In genomic region chr5:112979723-112980122, GRCh38 we compare ENCODE assay signal across 10 cellular contexts. TPM values are rescaled to one million over a fixed set of nuclear protein-coding genes. Genes with fewer than 3 reads are reported as not detected.
A peak's percentile ranks its signal among the peaks of the same experiment; 100 is the strongest.
DNase-seq lines count a peak whose midpoint lies in the region; ATAC-seq and TF ChIP-seq lines count a peak whose summit lies in the region.
"Had no signal": no experiment of that assay in that cellular context is flagged by ENCODE, and none has a peak within 500 bp of the region (broad histone marks: within the 10 kb centered on the region; RNA-seq: fewer than 3 reads in every experiment).

No MANE protein-coding gene starts in this region.

- no peak overlapping the region for H3K9ac ChIP-seq in fibroblast of lung (ENCODE audit: insufficient read depth, low read length)
- no peak overlapping the region for H3K9ac ChIP-seq in skeletal muscle satellite cell (ENCODE audit: low read depth, low read length)

- CTCF ChIA-PET in T-cell (lab: Charles Lee) = interaction anchor here (0.6 to 2.8 kb wide), 8 partner anchors 8 to 632 kb away, joined by 3 to 43 read pairs (median 4); no protein-coding TSS in a partner anchor

- H3K4me1 ChIP-seq in fibroblast of lung (ENCODE audit: control insufficient read depth, extremely low read depth, insufficient read depth, low read length) = peaks cover 2% of the 10 kb centered on the region
- peaks cover 15% of the 10 kb centered on the region for H3K4me1 ChIP-seq in skeletal muscle satellite cell (ENCODE audit: control insufficient read depth, insufficient read depth, low read length)

- POLR2A ChIA-PET in T-cell (lab: Charles Lee) = interaction anchor here in 1 of 2 donors (0.6 to 1.3 kb wide), 4 partner anchors 17 to 534 kb away, joined by 3 to 5 read pairs (median 4); partner anchors contain the start of gene YTHDC2

- ATAC-seq in activated T-cell treated with anti-CD3 and anti-CD28 coated beads, Interleukin-2, amount 50 U/mL, for 72 hours (replicated peaks in 1 of 2) = no peak
- no peak for ATAC-seq in T-cell (replicated peaks in 1 of 4)
- ATAC-seq in HG02884 (IDR thresholded peaks at IDR 0.05; ENCODE audit: unreplicated experiment) = no peak
- ATAC-seq in GM21360 (IDR thresholded peaks at IDR 0.05; ENCODE audit: unreplicated experiment) = no peak
- ATAC-seq in GM18498 (IDR thresholded peaks at IDR 0.05; ENCODE audit: unreplicated experiment) = no peak

- H3K9me3 ChIP-seq in fibroblast of lung (ENCODE audit: control insufficient read depth, insufficient read depth, low read depth, low read length) (no peaks in the 10 kb centered on the region), skeletal muscle satellite cell (replicated peaks; ENCODE audit: low read length) (no peaks in the 10 kb centered on the region)

- peaks cover 0 to 2% of the 10 kb centered on the region in 2 donors for H3K9me3 Mint-ChIP-seq in activated T-cell treated with anti-CD3 and anti-CD28 coated beads, Interleukin-2, amount 50 U/mL, for 72 hours
- no peaks in the 10 kb centered on the region for H3K9me3 Mint-ChIP-seq in T-cell

- H2AFZ ChIP-seq in fibroblast of lung (ENCODE audit: low read length) = no peak overlapping the region

- no peaks in the 10 kb centered on the region for H4K20me1 ChIP-seq in fibroblast of lung (ENCODE audit: control insufficient read depth, extremely low read depth, insufficient read depth, low read length)

- H3K27me3 Mint-ChIP-seq in activated T-cell treated with anti-CD3 and anti-CD28 coated beads, Interleukin-2, amount 50 U/mL, for 72 hours (ENCODE audit: low read depth) = no peaks in the 10 kb centered on the region
- no peaks in the 10 kb centered on the region for H3K27me3 Mint-ChIP-seq in T-cell

- TF ChIP-seq CTCF in fibroblast of lung (conservative IDR thresholded peaks at IDR 0.05 in 1 of 2, IDR thresholded peaks at IDR 0.05 in 1 of 2; ENCODE audit: low read depth in 1 of 2, low read length in 2 of 2) = no peak

- peaks cover 10 to 28% of the 10 kb centered on the region in 2 donors for H3K36me3 Mint-ChIP-seq in activated T-cell treated with anti-CD3 and anti-CD28 coated beads, Interleukin-2, amount 50 U/mL, for 72 hours (ENCODE audit: insufficient read depth in 2 of 2)
- peaks cover 27% of the 10 kb centered on the region for H3K36me3 Mint-ChIP-seq in T-cell

- H3K27ac ChIP-seq in fibroblast of lung (ENCODE audit: insufficient read depth, low read length) = no peak overlapping the region

- peaks cover 75% of the 10 kb centered on the region for H3K79me2 ChIP-seq in fibroblast of lung (ENCODE audit: control insufficient read depth, insufficient read depth, low read length)

- H3K27ac Mint-ChIP-seq in activated T-cell treated with anti-CD3 and anti-CD28 coated beads, Interleukin-2, amount 50 U/mL, for 72 hours = peak overlapping the region; percentile 95
- H3K27ac Mint-ChIP-seq in T-cell = peak overlapping the region; percentile 23 to 36

- peak overlapping the region; percentile 75 for H3K4me2 ChIP-seq in fibroblast of lung (ENCODE audit: extremely low read depth, insufficient read depth, low read length)
- peak overlapping the region; percentile 84 for H3K4me2 ChIP-seq in skeletal muscle satellite cell (ENCODE audit: low read length)

- H3K4me1 Mint-ChIP-seq in activated T-cell treated with anti-CD3 and anti-CD28 coated beads, Interleukin-2, amount 50 U/mL, for 72 hours (ENCODE audit: low read depth) = peaks cover 72% of the 10 kb centered on the region
- peaks cover 74 to 82% (median 77%) of the 10 kb centered on the region in 3 donors for H3K4me1 Mint-ChIP-seq in T-cell

- no peaks in the 10 kb centered on the region for H3K36me3 ChIP-seq in fibroblast of lung (ENCODE audit: control insufficient read depth, insufficient read depth, low read length)
- no peaks in the 10 kb centered on the region for H3K36me3 ChIP-seq in skeletal muscle satellite cell (ENCODE audit: insufficient read depth, low read length)

- no peak for DNase-seq in activated T-cell treated with anti-CD3 and anti-CD28 coated beads, Interleukin-2, amount 50 U/mL, for 72 hours
- DNase-seq in activated T-cell treated with anti-CD3 and anti-CD28 coated beads for 4 hours = no peak
- DNase-seq in T-cell = no peak
- no peak for DNase-seq in fibroblast of lung (ENCODE audit: low read depth in 2 of 2)
- DNase-seq: activated CD4-positive, alpha-beta T cell treated with anti-CD3 and anti-CD28 coated beads, Interleukin-2, amount 50 U/mL, for 1 hour; AML-193 had no signal

- H3K27me3 ChIP-seq in fibroblast of lung (ENCODE audit: control insufficient read depth, insufficient read depth, low read length) = no peaks in the 10 kb centered on the region
- H3K27me3 ChIP-seq in skeletal muscle satellite cell (ENCODE audit: control insufficient read depth, insufficient read depth, low read length) = no peaks in the 10 kb centered on the region

- H3K4me3 ChIP-seq in fibroblast of lung (replicated peaks in 1 of 4; ENCODE audit: control extremely low read depth in 1 of 4, insufficient read depth in 1 of 4, low read depth in 3 of 4, low read length in 4 of 4) (peak overlapping the region in 2 of 4 experiments; percentile 18 to 96), skeletal muscle satellite cell (ENCODE audit: low read length) (no peak overlapping the region)

- H3K4me3 Mint-ChIP-seq in activated T-cell treated with anti-CD3 and anti-CD28 coated beads, Interleukin-2, amount 50 U/mL, for 72 hours = peak overlapping the region; percentile 85 to 97
- peak overlapping the region; percentile 77 to 99 (median 95) for H3K4me3 Mint-ChIP-seq in T-cell

RNA-seq across cellular contexts. Expression of gene DCP2, which starts 3.1 kb away (rescaled TPM):
- 100 to 1,000 TPM; 113 to 138 TPM for total RNA-seq in activated T-cell treated with anti-CD3 and anti-CD28 coated beads, Interleukin-2, amount 50 U/mL, for 72 hours
- 10 to 100 TPM; 68.6 to 88.5 (median 71.9) TPM for total RNA-seq in T-cell
- 19.5 and 20.5 TPM in 2 replicates for total RNA-seq in fibroblast of lung
- 7.9 and 8.9 TPM in 2 replicates for polyA plus RNA-seq in fibroblast of lung
- polyA plus RNA-seq in fibroblast of lung (2012) = 7.7 and 7.9 TPM in 2 replicates
- polyA minus RNA-seq in fibroblast of lung (ENCODE audit: low replicate concordance) = 5.2 and 11.1 TPM in 2 replicates
- total RNA-seq in skeletal muscle satellite cell (2012; rRNA removed) = 14.4 and 17.7 TPM in 2 replicates

RNA-seq across cellular contexts. Expression of gene REEP5, which starts 57.7 kb away (rescaled TPM):
- 10 to 100 TPM; 51.0 to 63.8 TPM for total RNA-seq in activated T-cell treated with anti-CD3 and anti-CD28 coated beads, Interleukin-2, amount 50 U/mL, for 72 hours
- total RNA-seq in T-cell (10 to 100 TPM; 23.0 to 71.1 (median 53.2) TPM), fibroblast of lung (54.7 and 56.8 TPM in 2 replicates)
- 105 and 111 TPM in 2 replicates for polyA plus RNA-seq in fibroblast of lung
- 76.4 and 81.3 TPM in 2 replicates for polyA plus RNA-seq in fibroblast of lung (2012)
- polyA minus RNA-seq in fibroblast of lung (ENCODE audit: low replicate concordance) = 255 and 273 TPM in 2 replicates
- 31.7 and 51.8 TPM in 2 replicates for total RNA-seq in skeletal muscle satellite cell (2012; rRNA removed)
